In the genomic region with DNA sequence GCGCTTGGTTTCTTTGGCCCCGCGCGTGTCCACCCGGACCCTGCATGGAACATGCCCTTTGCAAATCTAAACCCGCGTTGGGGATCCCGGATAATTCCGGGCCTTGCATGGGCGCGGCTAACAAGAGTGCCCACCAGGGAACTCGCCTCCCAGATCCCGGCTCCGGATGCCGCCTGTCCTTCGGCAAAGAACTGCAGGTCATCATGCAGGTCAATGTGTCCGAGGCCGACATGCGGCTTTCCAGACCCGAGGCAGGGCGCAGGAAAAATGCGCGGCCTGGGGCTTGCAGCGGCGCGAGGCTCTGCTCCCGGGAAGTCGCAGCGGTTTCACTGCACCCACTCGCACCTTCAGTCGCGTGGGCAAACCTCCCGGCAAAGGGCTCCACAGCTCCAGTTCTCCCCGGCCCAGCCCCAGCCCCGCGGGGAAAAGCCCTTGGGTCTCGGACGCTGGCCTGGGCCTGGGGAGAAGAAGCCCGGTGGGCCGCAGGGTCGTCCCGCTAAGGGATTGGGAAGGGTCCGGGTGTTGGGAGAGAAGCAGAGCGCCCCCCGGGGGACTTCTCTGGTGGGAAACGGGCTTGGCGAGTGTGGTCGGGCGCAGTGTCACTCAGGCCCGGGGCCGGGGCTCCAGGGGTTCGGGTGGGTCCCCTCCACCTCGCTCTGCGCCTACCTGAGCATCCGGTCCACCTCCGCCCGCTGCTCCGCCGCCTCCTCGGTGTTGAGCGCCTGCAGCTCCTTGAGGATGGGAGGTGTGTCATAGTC, we compare ENCODE assay signal across 8 cellular contexts. TPM values are rescaled to one million over a fixed set of nuclear protein-coding genes. Genes with fewer than 3 reads are reported as not detected.
DNase-seq lines count a peak whose midpoint lies in the region; ATAC-seq and TF ChIP-seq lines count a peak whose summit lies in the region.

No MANE protein-coding gene starts in this region.

- peak; percentile 15 to 19 (median 16) for ATAC-seq in right lobe of liver
- ATAC-seq in HG03378 (IDR thresholded peaks at IDR 0.05; ENCODE audit: unreplicated experiment) = no peak

- no peak for DNase-seq in AG04450 (ENCODE audit: low read depth, low spot score)
- DNase-seq in GM20000 (ENCODE audit: low spot score) = peak; percentile 52
- peak; percentile 18 for DNase-seq in activated naive CD4-positive, alpha-beta T cell treated with anti-CD3 and anti-CD28 coated beads, Interleukin-2, amount 50 U/mL, for 16 hours
- DNase-seq in right lobe of liver = peak; percentile 47 to 66 (median 60)
- no peak for DNase-seq in hippocampal formation (lab: John Stamatoyannopoulos, UW)
- DNase-seq in SW 1271 (lab: John Stamatoyannopoulos, UW) = no peak
- DNase-seq in NOMO-1 treated with DMSO at 0.1 percent for 48 hours (lab: John Stamatoyannopoulos, UW; ENCODE audit: unreplicated experiment) = no peak

- WGBS in right lobe of liver (ENCODE audit: insufficient coverage, low coverage, low lambda C conversion rate, missing lambda C conversion rate) = 2% methylated on average over 9 of the region's 61 CpGs

- 0 out of 2 replicates have a peak, but pooled peaks have one; percentile 2 for TF ChIP-seq CTCF in AG04450 (IDR thresholded peaks at IDR 0.05; ENCODE audit: low read depth, low read length)
- peak; percentile 24 for TF ChIP-seq CTCF in GM20000 (IDR thresholded peaks at IDR 0.05; ENCODE audit: extremely low read depth, missing control alignments)
- TF ChIP-seq CTCF in right lobe of liver (IDR thresholded peaks at IDR 0.05) = no peak

- H3K27ac ChIP-seq in AG04450 (ENCODE audit: low read depth, low read length) (no peak overlapping the region), right lobe of liver (peak overlapping the region; percentile 87 to 95 (median 91))

- H3K4me1 ChIP-seq in right lobe of liver = peaks cover 0 to 11% (median 0%) of the 10 kb centered on the region in 4 donors

- peak; percentile 53 for TF ChIP-seq POLR2A in right lobe of liver (IDR thresholded peaks at IDR 0.05)

- no peaks in the 10 kb centered on the region for H3K36me3 ChIP-seq in right lobe of liver

- H3K27me3 ChIP-seq in AG04450 (ENCODE audit: control insufficient read depth, insufficient read depth, low read length) (peaks cover 84% of the 10 kb centered on the region), right lobe of liver (no peaks in the 10 kb centered on the region)

- no peak overlapping the region for H3K4me3 ChIP-seq in AG04450 (ENCODE audit: low read depth, low read length)
- H3K4me3 ChIP-seq in right lobe of liver = peak overlapping the region; percentile 61 to 73 (median 71)

- intact Hi-C loops in right lobe of liver (cut with DNase I) = no loop called here

- POLR2A ChIA-PET in AG04450 (lab: Yijun Ruan, JAX) = no interaction called here

- CTCF ChIA-PET in AG04450 (lab: Charles Lee) = interaction anchor here (0.6 kb wide), 1 partner anchor 52 kb away, joined by 3 read pairs; no protein-coding TSS in a partner anchor

- H3K9me3 ChIP-seq in AG04450 (ENCODE audit: control insufficient read depth, insufficient read depth, low read length) (peaks cover 15% of the 10 kb centered on the region; the same call in 1 of the 2 replicates), right lobe of liver (no peaks in the 10 kb centered on the region)

RNA-seq across cellular contexts. Expression of a gene that starts 0.8 kb away (rescaled TPM):
- polyA plus RNA-seq in AG04450 (2011; rRNA removed) = not detected in 2 replicates
- not detected in 2 replicates for polyA minus RNA-seq in AG04450 (2011; rRNA and poly(A)+ RNA removed)
- 1 to 10 TPM; 5.2 to 7.0 (median 5.7) TPM for total RNA-seq in right lobe of liver

Comparison
In these comparisons a context has a peak if more than half of its experiments do, and no peak if none do; other contexts are left out.
1. DNase-seq: peak in GM20000 (single experiment), activated naive CD4-positive, alpha-beta T cell treated with anti-CD3 and anti-CD28 coated beads, Interleukin-2, amount 50 U/mL, for 16 hours (single experiment) and right lobe of liver (3 of 3); none in AG04450 (single experiment), hippocampal formation (0 of 2), SW 1271 (0 of 2) and NOMO-1 treated with DMSO at 0.1 percent for 48 hours (single experiment).
2. CTCF ChIP-seq: peak in AG04450 (single experiment) and GM20000 (single experiment); none in right lobe of liver (0 of 4).